Comparison of ENCODE assay signal across 17 cellular contexts in the genomic region with DNA sequence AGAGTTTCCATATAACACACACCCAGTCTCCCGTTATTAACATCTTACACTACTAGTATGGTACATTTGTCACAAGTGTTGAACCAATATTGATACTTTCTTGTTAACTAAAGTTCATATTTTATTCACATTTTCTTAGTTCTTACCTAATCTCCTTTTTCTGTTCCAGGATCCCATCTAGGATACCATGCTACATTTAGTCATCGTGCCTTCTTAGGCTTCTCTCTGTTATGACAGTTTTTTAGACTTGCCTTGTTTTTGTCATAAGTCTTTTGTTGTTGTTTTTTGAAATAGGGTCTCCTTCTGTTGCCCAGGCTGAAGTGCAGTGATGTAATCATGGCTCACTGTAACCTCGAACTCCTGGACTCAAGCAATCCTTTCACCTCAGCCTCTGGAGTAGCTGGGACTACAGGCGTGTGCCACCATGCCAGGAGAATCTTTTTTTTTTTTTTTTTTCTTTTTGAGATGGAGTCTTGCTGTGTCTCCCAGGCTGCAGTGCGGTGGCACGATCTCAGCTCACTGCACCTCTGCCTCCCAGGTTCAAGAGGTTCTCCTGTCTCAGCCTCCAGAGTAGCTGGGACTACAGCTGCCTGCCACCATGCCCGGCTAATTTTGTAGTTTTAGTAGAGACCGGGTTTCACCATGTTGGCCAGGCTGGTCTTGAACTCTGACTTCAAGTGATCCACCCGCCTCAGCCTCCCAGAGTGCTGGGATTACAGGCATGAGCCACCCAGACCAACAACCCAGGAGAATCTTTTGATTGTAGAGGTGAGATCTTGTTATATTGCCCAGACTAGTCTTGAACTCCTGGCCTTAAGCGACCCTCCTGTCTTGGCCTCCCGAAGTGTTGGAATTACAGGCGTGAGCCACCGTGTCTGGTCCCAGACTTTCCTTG.
"Had no signal": no experiment of that assay in that cellular context is flagged by ENCODE, and none has a peak within 500 bp of the region (broad histone marks: within the 10 kb centered on the region; RNA-seq: fewer than 3 reads in every experiment).

No MANE protein-coding gene starts in this region.

- H3K27ac ChIP-seq: dorsolateral prefrontal cortex, foreskin keratinocyte, right atrium auricular region, tibial artery, uterus had no signal

- H3K4me3 Mint-ChIP-seq: naive thymus-derived CD4-positive, alpha-beta T cell; nephron progenitor cell had no signal

- H3K4me3 ChIP-seq: dorsolateral prefrontal cortex, lung, right atrium auricular region, tibial artery, upper lobe of left lung, uterus had no signal

- ATAC-seq: left ventricle myocardium superior; naive thymus-derived CD4-positive, alpha-beta T cell had no signal

- H3K27me3 Mint-ChIP-seq: naive thymus-derived CD4-positive, alpha-beta T cell had no signal

- H3K27ac Mint-ChIP-seq: naive thymus-derived CD4-positive, alpha-beta T cell had no signal

- H3K36me3 ChIP-seq: right atrium auricular region, tibial artery, upper lobe of left lung, uterus had no signal

- DNase-seq: cortex of kidney; dorsolateral prefrontal cortex; effector CD8-positive, alpha-beta T cell; left colon; left ventricle myocardium superior; mesendoderm; naive thymus-derived CD4-positive, alpha-beta T cell; nephron progenitor cell; stimulated activated CD4-positive, alpha-beta T cell treated with anti-CD3 and anti-CD28 coated beads, Interleukin-12 subunit alpha, Interleukin-12 subunit beta, amount 100 ng/mL, for 4 hours; stimulated activated naive CD4-positive, alpha-beta T cell; tibial artery; uterus had no signal

- H3K27me3 ChIP-seq: dorsolateral prefrontal cortex, foreskin keratinocyte, right atrium auricular region, tibial artery, upper lobe of left lung, uterus had no signal

- H3K4me1 ChIP-seq: uterus had no signal

- H3K9me3 ChIP-seq: uterus had no signal

- FAIRE-seq: small intestine had no signal
